Comparison of ENCODE assay signal across 1 cellular context in genomic region chr6:28838634-28839442, GRCh38.
TF ChIP-seq lines count a peak whose summit lies in the region.

No MANE protein-coding gene starts in this region.

TF ChIP-seq in HepG2, 621 proteins besides CTCF, POLR2A, EP300 and RAD21 (continued from another document and continues in another):
- TF ChIP-seq NCOA1 (CRISPR knock-in tag; IDR thresholded peaks at IDR 0.05), result no peak
- no peak for TF ChIP-seq JUNB (CRISPR knock-in tag; IDR thresholded peaks at IDR 0.05; ENCODE audit: borderline replicate concordance)
- TF ChIP-seq ZNF761 (CRISPR knock-in tag; conservative IDR thresholded peaks at IDR 0.05), result peak; percentile 74
- TF ChIP-seq ZMYM3 (CRISPR knock-in tag; IDR thresholded peaks at IDR 0.05), result peak; percentile 86
- TF ChIP-seq ARHGAP35 (CRISPR knock-in tag; IDR thresholded peaks at IDR 0.05; ENCODE audit: borderline replicate concordance), result peak; percentile 88
- TF ChIP-seq PRDM10 (CRISPR knock-in tag; IDR thresholded peaks at IDR 0.05; ENCODE audit: low read depth), result no peak; the same call in 1 of the 2 replicates
- TF ChIP-seq BATF2 (CRISPR knock-in tag; IDR thresholded peaks at IDR 0.05), result no peak
- no peak for TF ChIP-seq GPN1 (CRISPR knock-in tag; IDR thresholded peaks at IDR 0.05; ENCODE audit: borderline replicate concordance)
- TF ChIP-seq ZNF672 (CRISPR knock-in tag; IDR thresholded peaks at IDR 0.05), result no peak
- TF ChIP-seq ZNF124 (CRISPR knock-in tag; IDR thresholded peaks at IDR 0.05), result no peak; the same call in 1 of the 2 replicates
- TF ChIP-seq HNF1A (IDR thresholded peaks at IDR 0.05; ENCODE audit: low read depth), result no peak
- peak; percentile 37; the same call in 1 of the 2 replicates for TF ChIP-seq HNF1A (CRISPR knock-in tag; IDR thresholded peaks at IDR 0.05; ENCODE audit: borderline replicate concordance)
- TF ChIP-seq ZSCAN5A (CRISPR knock-in tag; IDR thresholded peaks at IDR 0.05; ENCODE audit: borderline replicate concordance), result no peak
- no peak for TF ChIP-seq ZNF737 (CRISPR knock-in tag; IDR thresholded peaks at IDR 0.05; ENCODE audit: borderline replicate concordance)
- TF ChIP-seq ZNF891 (CRISPR knock-in tag; IDR thresholded peaks at IDR 0.05), result peak; percentile 76
- peak; percentile 81 for TF ChIP-seq MXD3 (CRISPR knock-in tag; IDR thresholded peaks at IDR 0.05)
- no peak for TF ChIP-seq ATF7 (IDR thresholded peaks at IDR 0.05)
- TF ChIP-seq ATF7 (CRISPR knock-in tag; IDR thresholded peaks at IDR 0.05), result 0 out of 2 replicates have a peak, but pooled peaks have one; percentile 69
- peak; percentile 63; the same call in 1 of the 2 replicates for TF ChIP-seq KDM1A (CRISPR knock-in tag; IDR thresholded peaks at IDR 0.05)
- 0 out of 2 replicates have a peak, but pooled peaks have one; percentile 36 for TF ChIP-seq ZNF766 (CRISPR knock-in tag; IDR thresholded peaks at IDR 0.05; ENCODE audit: borderline replicate concordance)
- no peak; the same call in 1 of the 2 replicates for TF ChIP-seq SP140L (CRISPR knock-in tag; IDR thresholded peaks at IDR 0.05; ENCODE audit: borderline replicate concordance)
- no peak for TF ChIP-seq NFIB (CRISPR knock-in tag; IDR thresholded peaks at IDR 0.05; ENCODE audit: borderline replicate concordance)
- peak; percentile 36 for TF ChIP-seq RARA (CRISPR knock-in tag; IDR thresholded peaks at IDR 0.05)
- TF ChIP-seq RNF2 (conservative IDR thresholded peaks at IDR 0.05; ENCODE audit: low read depth), result peak; percentile 73
- no peak for TF ChIP-seq EHMT2 (IDR thresholded peaks at IDR 0.05; ENCODE audit: borderline replicate concordance, low read depth, low read length)
- no peak; the same call in 1 of the 2 replicates for TF ChIP-seq FOXJ3 (CRISPR knock-in tag; IDR thresholded peaks at IDR 0.05; ENCODE audit: borderline replicate concordance)
- TF ChIP-seq POLR2AphosphoS5 (IDR thresholded peaks at IDR 0.05; ENCODE audit: low read depth, low read length), result no peak
- 0 out of 2 replicates have a peak, but pooled peaks have one; percentile 61 for TF ChIP-seq ZNF879 (CRISPR knock-in tag; IDR thresholded peaks at IDR 0.05)
- TF ChIP-seq ZNF33A (CRISPR knock-in tag; IDR thresholded peaks at IDR 0.05; ENCODE audit: borderline replicate concordance), result peak; percentile 63
- TF ChIP-seq RFX5 (IDR thresholded peaks at IDR 0.05; ENCODE audit: low read depth, low read length), result 0 out of 2 replicates have a peak, but pooled peaks have one; percentile 27
- peak; percentile 63; the same call in 1 of the 2 replicates for TF ChIP-seq HBP1 (CRISPR knock-in tag; IDR thresholded peaks at IDR 0.05; ENCODE audit: low read depth)
- TF ChIP-seq MAF1 (CRISPR knock-in tag; IDR thresholded peaks at IDR 0.05; ENCODE audit: borderline replicate concordance), result no peak
- no peak for TF ChIP-seq ZNF781 (CRISPR knock-in tag; IDR thresholded peaks at IDR 0.05; ENCODE audit: borderline replicate concordance, not compliant biosample characterization)
- TF ChIP-seq BRCA1 (CRISPR knock-in tag; IDR thresholded peaks at IDR 0.05), result 0 out of 2 replicates have a peak, but pooled peaks have one; percentile 22
- TF ChIP-seq ZNF354B (CRISPR knock-in tag; IDR thresholded peaks at IDR 0.05), result no peak
- TF ChIP-seq TERF1 (CRISPR knock-in tag; IDR thresholded peaks at IDR 0.05), result 0 out of 2 replicates have a peak, but pooled peaks have one; percentile 28
- TF ChIP-seq TFE3 (CRISPR knock-in tag; IDR thresholded peaks at IDR 0.05), result no peak
- no peak for TF ChIP-seq NBN (conservative IDR thresholded peaks at IDR 0.05)
- TF ChIP-seq NONO (IDR thresholded peaks at IDR 0.05), result no peak
- TF ChIP-seq NONO (CRISPR knock-in tag; conservative IDR thresholded peaks at IDR 0.05), result no peak; the same call in 1 of the 2 replicates
- TF ChIP-seq MAX (IDR thresholded peaks at IDR 0.05), result peak; percentile 74
- TF ChIP-seq ZSCAN31 (CRISPR knock-in tag; IDR thresholded peaks at IDR 0.05; ENCODE audit: low read depth), result peak; percentile 85
- TF ChIP-seq TEAD2 (CRISPR knock-in tag; IDR thresholded peaks at IDR 0.05), result no peak
- TF ChIP-seq MZF1 (CRISPR knock-in tag; IDR thresholded peaks at IDR 0.05; ENCODE audit: borderline replicate concordance), result 0 out of 2 replicates have a peak, but pooled peaks have one; percentile 75
- TF ChIP-seq ZFP36 (IDR thresholded peaks at IDR 0.05; ENCODE audit: borderline replicate concordance, low read depth, low read length, partially characterized antibody), result peak; percentile 41
- TF ChIP-seq ZNF564 (CRISPR knock-in tag; IDR thresholded peaks at IDR 0.05), result 0 out of 2 replicates have a peak, but pooled peaks have one; percentile 61
- TF ChIP-seq HNF1B (CRISPR knock-in tag; IDR thresholded peaks at IDR 0.05), result 0 out of 2 replicates have a peak, but pooled peaks have one; percentile 53
- TF ChIP-seq SOX13 (IDR thresholded peaks at IDR 0.05), result no peak
- TF ChIP-seq SOX13 (CRISPR knock-in tag; conservative IDR thresholded peaks at IDR 0.05 in 1 of 2, IDR thresholded peaks at IDR 0.05 in 1 of 2), result peak in 1 of 2 experiments; percentile 53; a peak in 2 of 4 replicates
